Comparison of ENCODE assay signal across 29 cellular contexts in genomic region chr9:75851917-75852316, GRCh38.
"Had no signal": no experiment of that assay in that cellular context is flagged by ENCODE, and none has a peak within 500 bp of the region (broad histone marks: within the 10 kb centered on the region; RNA-seq: fewer than 3 reads in every experiment).

No MANE protein-coding gene starts in this region.

- H3K36me3 Mint-ChIP-seq: naive B cell; naive thymus-derived CD8-positive, alpha-beta T cell; natural killer cell treated with Interleukin-12 subunit alpha and Interleukin-12 subunit beta and Interleukin-15 and Interleukin-18, amount 100 ng/mL, for 72 hours; stimulated activated memory B cell treated with anti-CD40 and anti-IgM and Interleukin-4, amounts not matched to agents 10 μg/mL and 1 μg/mL and 100 μg/mL, for 72 hours had no signal

- H3K4me3 ChIP-seq: ovary, psoas muscle, skin epidermis, smooth muscle cell, spleen, suprapubic skin, testis, tibial artery, transverse colon, upper lobe of left lung, vagina had no signal

- H3K79me2 ChIP-seq: parathyroid adenoma had no signal

- H3K27ac Mint-ChIP-seq: naive B cell; naive thymus-derived CD8-positive, alpha-beta T cell; natural killer cell treated with Interleukin-12 subunit alpha and Interleukin-12 subunit beta and Interleukin-15 and Interleukin-18, amount 100 ng/mL, for 72 hours; nephron progenitor cell; stimulated activated memory B cell treated with anti-CD40 and anti-IgM and Interleukin-4, amounts not matched to agents 10 μg/mL and 1 μg/mL and 100 μg/mL, for 72 hours; stimulated activated naive CD8-positive, alpha-beta T cell treated with anti-CD3 and anti-CD28 coated beads, Interleukin-15, amount 100 ng/mL, for 72 hours had no signal

- H3K27me3 ChIP-seq: ovary, spleen, suprapubic skin, testis, tibial artery, transverse colon, upper lobe of left lung, vagina had no signal

- H3K36me3 ChIP-seq: ovary, spleen, suprapubic skin, tibial artery, transverse colon, upper lobe of left lung, vagina had no signal

- H3K9ac ChIP-seq: parathyroid adenoma had no signal

- H3K27me3 Mint-ChIP-seq: naive thymus-derived CD8-positive, alpha-beta T cell; stimulated activated memory B cell treated with anti-CD40 and anti-IgM and Interleukin-4, amounts not matched to agents 10 μg/mL and 1 μg/mL and 100 μg/mL, for 72 hours; stimulated activated naive CD8-positive, alpha-beta T cell treated with anti-CD3 and anti-CD28 coated beads, Interleukin-15, amount 100 ng/mL, for 72 hours had no signal

- H3K9me3 Mint-ChIP-seq: naive thymus-derived CD8-positive, alpha-beta T cell; natural killer cell treated with Interleukin-12 subunit alpha and Interleukin-12 subunit beta and Interleukin-15 and Interleukin-18, amount 100 ng/mL, for 72 hours; nephron progenitor cell; stimulated activated naive CD8-positive, alpha-beta T cell treated with anti-CD3 and anti-CD28 coated beads, Interleukin-15, amount 100 ng/mL, for 72 hours had no signal

- DNase-seq: naive B cell; naive thymus-derived CD8-positive, alpha-beta T cell; nephron progenitor cell; occipital lobe; ovary; psoas muscle; right cardiac atrium; spleen; stimulated activated CD4-positive, alpha-beta T cell treated with anti-CD3 and anti-CD28 coated beads, Interleukin-12 subunit alpha, Interleukin-12 subunit beta, amount 100 ng/mL, for 4 hours; stimulated activated CD4-positive, alpha-beta T cell treated with anti-CD3 and anti-CD28 coated beads, Interleukin-1b, Interleukin-23, amount 100 ng/mL, for 48 hours; stimulated activated CD4-positive, alpha-beta T cell treated with anti-CD3 and anti-CD28 coated beads, Interleukin-4, amount 100 ng/mL, for 1 hour; stimulated activated CD4-positive, alpha-beta T cell treated with anti-CD3 and anti-CD28 coated beads, Interleukin-4, amount 100 ng/mL, for 4 hours; stimulated activated CD8-positive, alpha-beta memory T cell treated with anti-CD3 and anti-CD28 coated beads, Interleukin-4, amount 100 ng/mL, for 48 hours; stimulated activated naive CD4-positive, alpha-beta T cell; stimulated activated naive CD8-positive, alpha-beta T cell treated with anti-CD3 and anti-CD28 coated beads, Interleukin-15, amount 100 ng/mL, for 72 hours; stimulated activated naive CD8-positive, alpha-beta T cell treated with anti-CD3 and anti-CD28 coated beads, Interleukin-15, Interleukin-2, amounts not matched to agents 100 U/mL and 50 U/mL, for 24 hours; substantia nigra; testis; tibial artery; transverse colon; upper lobe of left lung had no signal

- H3K4me2 ChIP-seq: smooth muscle cell had no signal

- H3K4me1 Mint-ChIP-seq: naive B cell; naive thymus-derived CD8-positive, alpha-beta T cell; stimulated activated memory B cell treated with anti-CD40 and anti-IgM and Interleukin-4, amounts not matched to agents 10 μg/mL and 1 μg/mL and 100 μg/mL, for 72 hours; stimulated activated naive CD8-positive, alpha-beta T cell treated with anti-CD3 and anti-CD28 coated beads, Interleukin-15, amount 100 ng/mL, for 72 hours had no signal

- H3K4me3 Mint-ChIP-seq: naive B cell; naive thymus-derived CD8-positive, alpha-beta T cell; natural killer cell treated with Interleukin-12 subunit alpha and Interleukin-12 subunit beta and Interleukin-15 and Interleukin-18, amount 100 ng/mL, for 72 hours; nephron progenitor cell; neural crest cell; stimulated activated memory B cell treated with anti-CD40 and anti-IgM and Interleukin-4, amounts not matched to agents 10 μg/mL and 1 μg/mL and 100 μg/mL, for 72 hours; stimulated activated naive CD8-positive, alpha-beta T cell treated with anti-CD3 and anti-CD28 coated beads, Interleukin-15, amount 100 ng/mL, for 72 hours had no signal

- H2AFZ ChIP-seq: parathyroid adenoma had no signal

- H3K4me1 ChIP-seq: parathyroid adenoma, psoas muscle, spleen, suprapubic skin, testis, transverse colon, upper lobe of left lung, vagina had no signal

- H3K9me3 ChIP-seq: ovary, psoas muscle, spleen, suprapubic skin, testis, tibial artery, transverse colon, upper lobe of left lung, vagina had no signal

- H3K27ac ChIP-seq: ovary, parathyroid adenoma, psoas muscle, skin epidermis, spleen, suprapubic skin, testis, tibial artery, transverse colon, upper lobe of left lung, vagina had no signal
